Comparison of ENCODE assay signal across 8 cellular contexts in the genomic region with DNA sequence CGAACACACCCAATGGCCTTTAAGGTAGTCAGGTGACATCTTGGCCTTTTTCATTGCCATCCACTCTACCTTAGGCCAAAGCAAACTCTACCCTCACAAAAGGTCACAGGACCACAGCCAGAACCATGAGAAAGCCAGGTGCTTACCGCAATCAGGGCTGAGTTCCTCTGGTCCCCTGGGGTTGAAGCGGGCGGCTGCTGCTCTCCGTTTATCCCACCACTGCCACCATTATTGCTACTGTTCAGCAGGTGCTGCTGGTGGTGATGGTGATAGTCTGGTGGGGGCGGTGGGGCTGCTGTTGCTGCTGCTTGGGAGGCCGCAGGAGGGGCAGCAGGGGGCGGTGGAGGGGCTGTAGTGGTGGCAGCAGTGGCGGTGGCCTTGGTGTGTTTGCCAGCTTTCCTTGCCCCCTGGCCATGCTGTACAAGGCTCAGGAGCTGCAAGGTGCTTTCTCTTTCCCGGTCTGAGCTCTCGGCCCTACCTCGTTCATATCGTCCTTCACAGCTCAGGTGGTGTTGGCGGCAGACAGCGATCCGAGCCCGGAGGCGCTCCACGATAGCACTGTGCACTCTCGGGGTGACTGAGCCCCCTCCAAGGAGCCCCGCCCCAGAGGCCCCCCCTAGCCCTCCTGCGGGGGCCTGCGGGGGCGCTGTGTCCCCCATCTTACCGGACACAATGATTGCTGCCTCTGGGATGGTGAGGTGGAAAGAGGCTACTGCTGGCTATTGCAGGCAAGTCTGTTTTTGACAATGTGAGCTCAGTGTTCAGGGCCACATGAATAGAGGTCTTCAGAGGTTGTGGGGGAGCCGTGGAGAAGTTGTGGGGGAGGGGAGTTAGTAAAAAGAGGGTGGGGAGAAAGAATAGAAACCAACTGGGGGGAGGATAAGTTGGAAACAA. TPM values are rescaled to one million over a fixed set of nuclear protein-coding genes. Genes with fewer than 3 reads are reported as not detected.
A peak's percentile ranks its signal among the peaks of the same experiment; 100 is the strongest.
DNase-seq lines count a peak whose midpoint lies in the region; TF ChIP-seq lines count a peak whose summit lies in the region.

No MANE protein-coding gene starts in this region.

- no peaks in the 10 kb centered on the region for H3K36me3 ChIP-seq in H7 (replicated peaks; ENCODE audit: control insufficient read depth, insufficient read depth, low read length)
- no peaks in the 10 kb centered on the region for H3K36me3 ChIP-seq in neural cell (ENCODE audit: insufficient read depth, low read length)
- H3K36me3 ChIP-seq in testis (ENCODE audit: low read depth, missing control alignments) = no peaks in the 10 kb centered on the region

- TF ChIP-seq POLR2A in testis (IDR thresholded peaks at IDR 0.05) = no peak

- intact Hi-C loops in testis (cut with DNase I; ENCODE audit: low total_unique reads) = loop anchor here (10.0 kb wide), 1 partner anchor 287 kb away; no protein-coding TSS in a partner anchor

- peak overlapping the region; percentile 67 for H3K9ac ChIP-seq in neural cell (ENCODE audit: low read length)

- H3K79me2 ChIP-seq in neural cell (replicated peaks; ENCODE audit: insufficient read depth, low read length) = peaks cover 3% of the 10 kb centered on the region

- H4K20me1 ChIP-seq in neural cell (ENCODE audit: insufficient read depth) = no peaks in the 10 kb centered on the region

- TF ChIP-seq RAD21 in neural cell (conservative IDR thresholded peaks at IDR 0.05) = no peak

- peak overlapping the region; percentile 49 for H3K4me2 ChIP-seq in neural cell (ENCODE audit: low read length)

- H3K27me3 ChIP-seq in H7 (ENCODE audit: control insufficient read depth, insufficient read depth, low read length) (0 out of 2 replicates have a peak, but pooled peaks cover 4% of the 10 kb centered on the region), neural cell (ENCODE audit: insufficient read depth, low read depth, low read length) (no peaks in the 10 kb centered on the region), testis (no peaks in the 10 kb centered on the region)

- DNase-seq in EH (ENCODE audit: low read depth) (peak; percentile 58), H7 (peak; percentile 57), NCI-H82 treated with DMSO at 0.1 percent for 48 hours (lab: John Stamatoyannopoulos, UW; ENCODE audit: unreplicated experiment) (peak; percentile 11), activated T-helper 1 cell treated with Interleukin-2 at 50 U/mL for 16 hours (ENCODE audit: low read depth) (peak; percentile 61), fibroblast of mammary gland (ENCODE audit: low read depth) (peak; percentile 58), testis (no peak), NOMO-1 (lab: John Stamatoyannopoulos, UW; ENCODE audit: unreplicated experiment in 2 of 2) (no peak)

- no peaks in the 10 kb centered on the region for H3F3A ChIP-seq in neural cell (ENCODE audit: insufficient read depth, low read length, poor library complexity, severe bottlenecking)

- 18 to 19% methylated on average over 7 to 26 of the region's 26 CpGs for WGBS in testis, 2 donors

- peak overlapping the region; percentile 70 for H3K4me3 ChIP-seq in H7 (ENCODE audit: insufficient read depth, low read depth, low read length)
- H3K4me3 ChIP-seq in fibroblast of mammary gland (ENCODE audit: control insufficient read depth, low read depth, low read length) = peak overlapping the region; percentile 96
- peak overlapping the region; percentile 69 for H3K4me3 ChIP-seq in neural cell (ENCODE audit: low read length)
- peak overlapping the region; percentile 69 for H3K4me3 ChIP-seq in testis

- H3K4me1 ChIP-seq in testis = peaks cover 38% of the 10 kb centered on the region

- TF ChIP-seq CTCF in fibroblast of mammary gland (conservative IDR thresholded peaks at IDR 0.05; ENCODE audit: control insufficient read depth, insufficient read depth, low read depth, low read length) = peak; percentile 41
- TF ChIP-seq CTCF in neural cell (IDR thresholded peaks at IDR 0.05; ENCODE audit: poor library complexity, severe bottlenecking) = no peak
- TF ChIP-seq CTCF in testis (IDR thresholded peaks at IDR 0.05) = peak; percentile 10 to 32 (median 28)

- TF ChIP-seq EP300 in neural cell (conservative IDR thresholded peaks at IDR 0.05; ENCODE audit: poor library complexity, severe bottlenecking) = no peak

- no peaks in the 10 kb centered on the region for H3K9me3 ChIP-seq in neural cell (ENCODE audit: low read length)
- H3K9me3 ChIP-seq in testis = no peaks in the 10 kb centered on the region

- H3K27ac ChIP-seq in neural cell (ENCODE audit: low read length) (no peak overlapping the region), testis (peak overlapping the region; percentile 79 to 86)

- H3K9me2 ChIP-seq in neural cell (ENCODE audit: insufficient read depth, low read length) = no peaks in the 10 kb centered on the region

- H2AFZ ChIP-seq in neural cell (ENCODE audit: low read depth, low read length) = no peak overlapping the region

TF ChIP-seq in neural cell, 6 proteins besides CTCF, POLR2A, EP300 and RAD21:
- TF ChIP-seq EZH2 (IDR thresholded peaks at IDR 0.05; ENCODE audit: borderline replicate concordance, insufficient read depth, low read length, poor library complexity, severe bottlenecking) = no peak
- TF ChIP-seq POLR2AphosphoS5 (IDR thresholded peaks at IDR 0.05) = no peak
- no peak for TF ChIP-seq MXI1 (conservative IDR thresholded peaks at IDR 0.05; ENCODE audit: poor library complexity, severe bottlenecking)
- no peak for TF ChIP-seq TAF1 (IDR thresholded peaks at IDR 0.05; ENCODE audit: low read depth)
- TF ChIP-seq, protein P1, sequence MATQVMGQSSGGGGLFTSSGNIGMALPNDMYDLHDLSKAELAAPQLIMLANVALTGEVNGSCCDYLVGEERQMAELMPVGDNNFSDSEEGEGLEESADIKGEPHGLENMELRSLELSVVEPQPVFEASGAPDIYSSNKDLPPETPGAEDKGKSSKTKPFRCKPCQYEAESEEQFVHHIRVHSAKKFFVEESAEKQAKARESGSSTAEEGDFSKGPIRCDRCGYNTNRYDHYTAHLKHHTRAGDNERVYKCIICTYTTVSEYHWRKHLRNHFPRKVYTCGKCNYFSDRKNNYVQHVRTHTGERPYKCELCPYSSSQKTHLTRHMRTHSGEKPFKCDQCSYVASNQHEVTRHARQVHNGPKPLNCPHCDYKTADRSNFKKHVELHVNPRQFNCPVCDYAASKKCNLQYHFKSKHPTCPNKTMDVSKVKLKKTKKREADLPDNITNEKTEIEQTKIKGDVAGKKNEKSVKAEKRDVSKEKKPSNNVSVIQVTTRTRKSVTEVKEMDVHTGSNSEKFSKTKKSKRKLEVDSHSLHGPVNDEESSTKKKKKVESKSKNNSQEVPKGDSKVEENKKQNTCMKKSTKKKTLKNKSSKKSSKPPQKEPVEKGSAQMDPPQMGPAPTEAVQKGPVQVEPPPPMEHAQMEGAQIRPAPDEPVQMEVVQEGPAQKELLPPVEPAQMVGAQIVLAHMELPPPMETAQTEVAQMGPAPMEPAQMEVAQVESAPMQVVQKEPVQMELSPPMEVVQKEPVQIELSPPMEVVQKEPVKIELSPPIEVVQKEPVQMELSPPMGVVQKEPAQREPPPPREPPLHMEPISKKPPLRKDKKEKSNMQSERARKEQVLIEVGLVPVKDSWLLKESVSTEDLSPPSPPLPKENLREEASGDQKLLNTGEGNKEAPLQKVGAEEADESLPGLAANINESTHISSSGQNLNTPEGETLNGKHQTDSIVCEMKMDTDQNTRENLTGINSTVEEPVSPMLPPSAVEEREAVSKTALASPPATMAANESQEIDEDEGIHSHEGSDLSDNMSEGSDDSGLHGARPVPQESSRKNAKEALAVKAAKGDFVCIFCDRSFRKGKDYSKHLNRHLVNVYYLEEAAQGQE (IDR thresholded peaks at IDR 0.05; ENCODE audit: borderline replicate concordance) = no peak
- no peak for TF ChIP-seq SMC3 (conservative IDR thresholded peaks at IDR 0.05; ENCODE audit: poor library complexity)

RNA-seq across cellular contexts. Expression of a gene that starts 1.5 kb away (rescaled TPM):
- 3.6 and 5.8 TPM in 2 replicates for total RNA-seq in H7 (2014; rRNA removed; shearing (Covaris generic))
- polyA plus RNA-seq in neural cell (3.1 and 3.6 TPM in 2 replicates), testis (ENCODE audit: insufficient read depth, low read depth, low replicate concordance) (5.1 TPM)
- 16.1 and 23.0 TPM in 2 replicates for polyA minus RNA-seq in neural cell
- 10 to 100 TPM; 17.6 to 23.6 TPM for total RNA-seq in testis

RNA-seq across cellular contexts. Expression of a gene that starts 48.2 kb away (rescaled TPM):
- 7.4 and 10.0 TPM in 2 replicates for total RNA-seq in H7 (2014; rRNA removed; shearing (Covaris generic))
- polyA plus RNA-seq in neural cell (206 and 238 TPM in 2 replicates), testis (ENCODE audit: insufficient read depth, low read depth, low replicate concordance) (36.6 TPM)
- polyA minus RNA-seq in neural cell = 117 and 129 TPM in 2 replicates
- 10 to 100 TPM; 42.5 to 50.9 TPM for total RNA-seq in testis

RNA-seq across cellular contexts. Expression of a gene that starts 48.3 kb away (rescaled TPM):
- 3.8 TPM in 2 replicates for total RNA-seq in H7 (2014; rRNA removed; shearing (Covaris generic))
- polyA plus RNA-seq in neural cell (3.1 and 3.5 TPM in 2 replicates), testis (ENCODE audit: insufficient read depth, low read depth, low replicate concordance) (9.7 TPM)
- polyA minus RNA-seq in neural cell = 7.8 and 12.2 TPM in 2 replicates
- total RNA-seq in testis = 1 to 10 TPM; 6.9 to 9.1 TPM

Comparison
In these comparisons a context has a peak if more than half of its experiments do, and no peak if none do; other contexts are left out.
1. DNase-seq: peak in EH (single experiment), H7 (single experiment), NCI-H82 treated with DMSO at 0.1 percent for 48 hours (single experiment), activated T-helper 1 cell treated with Interleukin-2 at 50 U/mL for 16 hours (single experiment) and fibroblast of mammary gland (single experiment); none in testis (single experiment) and NOMO-1 (0 of 2).
2. Peak in every context shown above with its lines, with median percentiles within 50 percentile points of each other: H3K4me3 ChIP-seq.